In the genomic region with DNA sequence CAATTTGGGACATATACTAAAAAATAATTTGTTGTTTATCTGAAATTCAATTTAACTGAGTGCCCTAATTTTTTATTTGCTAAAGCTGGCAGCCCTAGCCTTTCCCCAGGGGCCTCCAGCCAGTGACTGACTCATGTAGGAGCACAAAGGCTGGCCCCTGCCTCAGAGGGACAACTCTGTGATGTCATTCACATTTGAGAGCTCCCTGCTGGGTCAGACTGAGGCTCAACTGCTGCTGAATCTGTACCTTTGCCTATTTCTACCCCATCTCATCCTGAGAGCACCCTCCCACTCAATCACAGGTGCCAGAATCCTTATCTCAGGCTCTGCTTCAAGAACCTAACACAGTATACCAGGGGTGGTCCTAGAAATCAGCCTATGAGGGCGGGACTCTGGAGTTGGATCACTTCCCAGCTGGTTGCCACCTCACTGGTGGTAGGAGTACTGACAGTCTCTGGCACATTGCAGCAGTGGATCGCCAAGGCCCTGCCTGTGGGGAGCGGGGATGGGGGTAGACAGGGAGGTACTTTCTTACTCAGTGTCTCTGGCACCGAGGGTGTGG, we compare ENCODE assay signal across 15 cellular contexts. TPM values are rescaled to one million over a fixed set of nuclear protein-coding genes. Genes with fewer than 3 reads are reported as not detected.
A peak's percentile ranks its signal among the peaks of the same experiment; 100 is the strongest.
DNase-seq lines count a peak whose midpoint lies in the region; ATAC-seq, FAIRE-seq and TF ChIP-seq lines count a peak whose summit lies in the region.
"Had no signal": no experiment of that assay in that cellular context is flagged by ENCODE, and none has a peak within 500 bp of the region (broad histone marks: within the 10 kb centered on the region; RNA-seq: fewer than 3 reads in every experiment).

No MANE protein-coding gene starts in this region.

- no peaks in the 10 kb centered on the region for H3K27me3 ChIP-seq in right atrium auricular region
- H3K27me3 ChIP-seq: ovary, vagina had no signal

- no peaks in the 10 kb centered on the region for H3K36me3 ChIP-seq in right atrium auricular region
- H3K36me3 ChIP-seq: ovary, vagina had no signal

- no peaks in the 10 kb centered on the region for H3K9me3 Mint-ChIP-seq in endothelial cell (ENCODE audit: unreplicated experiment)
- H3K9me3 Mint-ChIP-seq: activated T-cell treated with anti-CD3 and anti-CD28 coated beads, Interleukin-2, amount 50 U/mL, for 4 hours had no signal

- peak overlapping the region; percentile 22 to 33 for H3K27ac ChIP-seq in right atrium auricular region
- H3K27ac ChIP-seq: ovary, vagina had no signal

- H3K4me1 ChIP-seq in right atrium auricular region = no peaks in the 10 kb centered on the region
- H3K4me1 ChIP-seq: vagina had no signal

- peak; percentile 20 for ATAC-seq in Right ventricle myocardium inferior
- ATAC-seq: activated T-cell treated with anti-CD3 and anti-CD28 coated beads, Interleukin-2, amount 50 U/mL, for 4 hours had no signal

- FAIRE-seq in urothelium cell line (lab: Jason Lieb, UNC) = peak; percentile 55
- FAIRE-seq: TTC549 had no signal

- H3K9me3 ChIP-seq in right atrium auricular region = peaks cover 1 to 5% of the 10 kb centered on the region in 2 donors
- H3K9me3 ChIP-seq: vagina had no signal

- H3K4me3 Mint-ChIP-seq in endothelial cell (ENCODE audit: unreplicated experiment) = no peak overlapping the region
- H3K4me3 Mint-ChIP-seq: activated T-cell treated with anti-CD3 and anti-CD28 coated beads, Interleukin-2, amount 50 U/mL, for 4 hours; B cell had no signal

- no peak overlapping the region for H3K4me3 ChIP-seq in right atrium auricular region
- H3K4me3 ChIP-seq: ovary, vagina had no signal

- no peaks in the 10 kb centered on the region for H3K4me1 Mint-ChIP-seq in endothelial cell (ENCODE audit: unreplicated experiment)

- intact Hi-C loops in Right ventricle myocardium inferior (cut with DNase I) = no loop called here
- intact Hi-C loops in cardiac septum (cut with DNase I) = no loop called here

- DNase-seq in Right ventricle myocardium inferior (ENCODE audit: missing footprints) = no peak
- no peak for DNase-seq in cardiac septum (ENCODE audit: low spot score)
- peak; percentile 62 for DNase-seq in T1000 (lab: John Stamatoyannopoulos, UW)
- no peak for DNase-seq in right atrium auricular region (ENCODE audit: low spot score)
- DNase-seq in urothelium cell line (ENCODE audit: low spot score) = peak; percentile 74
- no peak for DNase-seq in NCI-H2196 (lab: John Stamatoyannopoulos, UW; ENCODE audit: unreplicated experiment)
- DNase-seq in endothelial cell (ENCODE audit: low spot score) = no peak
- no peak for DNase-seq in NOMO-1 treated with DMSO at 0.1 percent for 48 hours (lab: John Stamatoyannopoulos, UW; ENCODE audit: unreplicated experiment)
- DNase-seq: activated T-cell treated with anti-CD3 and anti-CD28 coated beads, Interleukin-2, amount 50 U/mL, for 4 hours; effector CD4-positive, alpha-beta T cell; KG1; ovary had no signal

- peaks cover 7% of the 10 kb centered on the region for H3K27me3 Mint-ChIP-seq in endothelial cell (ENCODE audit: unreplicated experiment)

- TF ChIP-seq CTCF in right atrium auricular region (IDR thresholded peaks at IDR 0.05) (no peak), endothelial cell (IDR thresholded peaks at IDR 0.05; ENCODE audit: unreplicated experiment) (no peak)

- H3K36me3 Mint-ChIP-seq in endothelial cell (ENCODE audit: low read depth, unreplicated experiment) = peaks cover 4% of the 10 kb centered on the region

- no peak overlapping the region for H3K27ac Mint-ChIP-seq in endothelial cell (ENCODE audit: unreplicated experiment)
- H3K27ac Mint-ChIP-seq: B cell had no signal

RNA-seq across cellular contexts. Expression of a gene that starts 11.6 kb away (rescaled TPM):
- 1.8 TPM for total RNA-seq in Right ventricle myocardium inferior
- 3.7 TPM for total RNA-seq in cardiac septum
- total RNA-seq in right atrium auricular region = 10 to 100 TPM; 11.1 to 21.0 TPM
- total RNA-seq in endothelial cell (ENCODE audit: unreplicated experiment) = not detected

RNA-seq across cellular contexts. Expression of a gene that starts 23.1 kb away (rescaled TPM):
- total RNA-seq in Right ventricle myocardium inferior (58.0 TPM), cardiac septum (56.1 TPM), right atrium auricular region (10 to 100 TPM; 43.9 to 44.9 TPM), endothelial cell (ENCODE audit: unreplicated experiment) (98.4 TPM)

RNA-seq across cellular contexts. Expression of a gene that starts 36.5 kb away (rescaled TPM):
- total RNA-seq in Right ventricle myocardium inferior = 3,838 TPM
- total RNA-seq in cardiac septum = 2,493 TPM
- over 10,000 TPM; 17,339 to 49,235 TPM for total RNA-seq in right atrium auricular region
- total RNA-seq in endothelial cell (ENCODE audit: unreplicated experiment) = 0.82 TPM
- total RNA-seq: B cell, vagina had no signal

RNA-seq across cellular contexts. Expression of a gene that starts 54.3 kb away (rescaled TPM):
- total RNA-seq in Right ventricle myocardium inferior (87.3 TPM), cardiac septum (88.1 TPM), right atrium auricular region (10 to 100 TPM; 71.4 to 76.5 TPM), endothelial cell (ENCODE audit: unreplicated experiment) (39.9 TPM)

Comparison
In these comparisons a context has a peak if more than half of its experiments do, and no peak if none do; other contexts are left out.
1. DNase-seq: peak in T1000 (single experiment) and urothelium cell line (single experiment); none in Right ventricle myocardium inferior (single experiment), cardiac septum (single experiment), right atrium auricular region (single experiment), NCI-H2196 (single experiment), endothelial cell (single experiment) and NOMO-1 treated with DMSO at 0.1 percent for 48 hours (single experiment).
2. RNA of a gene that starts 36.5 kb away (total RNA-seq): 17,339 to 49,235 TPM in right atrium auricular region, 3,838 TPM in Right ventricle myocardium inferior (single experiment) and 2,493 TPM in cardiac septum (single experiment); 0.82 TPM in endothelial cell (single experiment); every median in the first group is over 1,000 times any median in the second.